20 cellular contexts compared by ENCODE assay signal in genomic region chr2:231397928-231398294, GRCh38. TPM values are rescaled to one million over a fixed set of nuclear protein-coding genes. Genes with fewer than 3 reads are reported as not detected.
DNase-seq lines count a peak whose midpoint lies in the region; ATAC-seq, FAIRE-seq and TF ChIP-seq lines count a peak whose summit lies in the region.
"Had no signal": no experiment of that assay in that cellular context is flagged by ENCODE, and none has a peak within 500 bp of the region (broad histone marks: within the 10 kb centered on the region; RNA-seq: fewer than 3 reads in every experiment).

No MANE protein-coding gene starts in this region.

- no peak for FAIRE-seq in K562 (lab: Jason Lieb, UNC)
- no peak for FAIRE-seq in urothelium cell line (lab: Jason Lieb, UNC)
- FAIRE-seq: GM19239 had no signal

- WGBS in K562 (ENCODE audit: insufficient coverage, low coverage, missing lambda C conversion rate), result 64% methylated on average over 10 of the region's 28 CpGs

- H3K79me2 ChIP-seq in K562 (ENCODE audit: control insufficient read depth, insufficient read depth, low read length), result no peaks in the 10 kb centered on the region
- H3K79me2 ChIP-seq in osteoblast (ENCODE audit: insufficient read depth, low read length), result no peaks in the 10 kb centered on the region

- no TSS peak for BruUV-seq in K562 (replicated peaks; lab: Mats Ljungman, UMichigan)

- CTCF ChIA-PET in K562 (lab: Yijun Ruan, JAX; ENCODE audit: low intra/inter-chr PET ratio), result no interaction called here

- H3K27me3 ChIP-seq in K562 (ENCODE audit: control insufficient read depth in 2 of 2, insufficient read depth in 2 of 2, low read length in 2 of 2), result peaks cover 0 to 14% of the 10 kb centered on the region in 2 experiments; a peak in 2 of 5 replicates
- H3K27me3 ChIP-seq in osteoblast (ENCODE audit: insufficient read depth, low read length), result peaks cover 31% of the 10 kb centered on the region

- in situ Hi-C loops in K562 (cut with MboI), result no loop called here

- H3K4me1 ChIP-seq in K562 (replicated peaks in 1 of 2; ENCODE audit: control insufficient read depth in 2 of 2, insufficient read depth in 2 of 2, low read length in 2 of 2) (peaks cover 4 to 16% of the 10 kb centered on the region in 2 experiments; a peak in 4 of 5 replicates), osteoblast (ENCODE audit: insufficient read depth, low read length) (peaks cover 4% of the 10 kb centered on the region)

- no peak for ATAC-seq in K562

- H3K9ac ChIP-seq in K562 (ENCODE audit: insufficient read depth in 1 of 2, low read depth in 2 of 2, low read length in 2 of 2), result no peak overlapping the region
- H3K9ac ChIP-seq: GM23248 had no signal

- H3K36me3 ChIP-seq in K562 (ENCODE audit: control insufficient read depth, insufficient read depth, low read length), result no peaks in the 10 kb centered on the region
- H3K36me3 ChIP-seq in osteoblast (ENCODE audit: insufficient read depth, low read length), result no peaks in the 10 kb centered on the region
- H3K36me3 ChIP-seq: SJSA1 had no signal

- no peak for TF ChIP-seq POLR2A in K562 (conservative IDR thresholded peaks at IDR 0.05)

- H4K20me1 ChIP-seq in K562 (replicated peaks; ENCODE audit: control insufficient read depth, insufficient read depth, low read length) (no peaks in the 10 kb centered on the region), osteoblast (ENCODE audit: insufficient read depth, low read length) (no peaks in the 10 kb centered on the region)

- H3K9me1 ChIP-seq in K562 (ENCODE audit: control insufficient read depth, insufficient read depth, low read length), result no peaks in the 10 kb centered on the region

- H2AFZ ChIP-seq in K562 (ENCODE audit: low read depth, low read length) (no peak overlapping the region), osteoblast (ENCODE audit: low read length) (no peak overlapping the region)
- H2AFZ ChIP-seq: GM23248 had no signal

- POLR2A ChIA-PET in K562 (lab: Yijun Ruan, JAX), result interaction anchor here (1.2 kb wide), 1 partner anchor 28 kb away, joined by 3 read pairs; no protein-coding TSS in a partner anchor

- no peak for TF ChIP-seq EP300 in K562 (IDR thresholded peaks at IDR 0.05; ENCODE audit: low read length)

- H3K27ac ChIP-seq in K562 (ENCODE audit: extremely low read depth, low read depth, low read length) (no peak overlapping the region), osteoblast (ENCODE audit: low read depth, low read length) (no peak overlapping the region)
- H3K27ac ChIP-seq: GM23248, RWPE1, SJSA1 had no signal

- TF ChIP-seq CTCF in K562 (IDR thresholded peaks at IDR 0.05 in 2 of 3, conservative IDR thresholded peaks at IDR 0.05 in 1 of 3; ENCODE audit: insufficient read depth in 2 of 3, low read depth in 1 of 3, low read length in 3 of 3) (no peak), osteoblast (IDR thresholded peaks at IDR 0.05; ENCODE audit: extremely low read depth, low read depth, low read length) (no peak)

- H3K9me3 ChIP-seq in K562 (replicated peaks; ENCODE audit: control insufficient read depth, insufficient read depth, low read depth, low read length) (no peaks in the 10 kb centered on the region), osteoblast (ENCODE audit: low read depth, low read length) (no peaks in the 10 kb centered on the region)
- H3K9me3 ChIP-seq: SJSA1 had no signal

- H3K4me2 ChIP-seq in K562 (ENCODE audit: insufficient read depth, low read length), result no peak overlapping the region
- no peak overlapping the region for H3K4me2 ChIP-seq in osteoblast (ENCODE audit: insufficient read depth, low read length)

- no peak for TF ChIP-seq RAD21 in K562 (CRISPR knock-in tag; conservative IDR thresholded peaks at IDR 0.05 in 1 of 2, IDR thresholded peaks at IDR 0.05 in 1 of 2)

- DNase-seq in HuH-7 (ENCODE audit: low spot score) (peak; percentile 1), K562 (ENCODE audit: extremely low read depth in 1 of 4, low spot score in 3 of 4) (no peak), islet precursor cell (peak; percentile 52), osteoblast (ENCODE audit: insufficient read length, low spot score, missing footprints) (peak; percentile 86), Ammon's horn (ENCODE audit: low spot score) (no peak), urothelium cell line (ENCODE audit: low spot score) (no peak), SIG-M5 (lab: John Stamatoyannopoulos, UW) (no peak)
- DNase-seq: ACHN, AML-193, GDM1, GM23248, NCI-H1417, NCI-H187, NCI-H2107, NCI-H524, NCI-H82, OCI-M1 had no signal

- H3K4me3 ChIP-seq in K562 (no peak overlapping the region), osteoblast (ENCODE audit: insufficient read depth, low read length) (no peak overlapping the region)
- H3K4me3 ChIP-seq: GM23248, SJSA1 had no signal

- intact Hi-C loops in K562 (cut with micrococcal nuclease), result no loop called here

TF ChIP-seq in K562, 482 proteins besides CTCF, POLR2A, EP300 and RAD21:
- TF ChIP-seq, protein P1, sequence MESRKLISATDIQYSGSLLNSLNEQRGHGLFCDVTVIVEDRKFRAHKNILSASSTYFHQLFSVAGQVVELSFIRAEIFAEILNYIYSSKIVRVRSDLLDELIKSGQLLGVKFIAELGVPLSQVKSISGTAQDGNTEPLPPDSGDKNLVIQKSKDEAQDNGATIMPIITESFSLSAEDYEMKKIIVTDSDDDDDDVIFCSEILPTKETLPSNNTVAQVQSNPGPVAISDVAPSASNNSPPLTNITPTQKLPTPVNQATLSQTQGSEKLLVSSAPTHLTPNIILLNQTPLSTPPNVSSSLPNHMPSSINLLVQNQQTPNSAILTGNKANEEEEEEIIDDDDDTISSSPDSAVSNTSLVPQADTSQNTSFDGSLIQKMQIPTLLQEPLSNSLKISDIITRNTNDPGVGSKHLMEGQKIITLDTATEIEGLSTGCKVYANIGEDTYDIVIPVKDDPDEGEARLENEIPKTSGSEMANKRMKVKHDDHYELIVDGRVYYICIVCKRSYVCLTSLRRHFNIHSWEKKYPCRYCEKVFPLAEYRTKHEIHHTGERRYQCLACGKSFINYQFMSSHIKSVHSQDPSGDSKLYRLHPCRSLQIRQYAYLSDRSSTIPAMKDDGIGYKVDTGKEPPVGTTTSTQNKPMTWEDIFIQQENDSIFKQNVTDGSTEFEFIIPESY (CRISPR knock-in tag; IDR thresholded peaks at IDR 0.05), result peak; percentile 91
- TF ChIP-seq MEF2A (IDR thresholded peaks at IDR 0.05; ENCODE audit: control insufficient read depth, low read depth, low read length), result no peak
- no peak for TF ChIP-seq FOS (IDR thresholded peaks at IDR 0.05; ENCODE audit: extremely low read depth, insufficient read length)

RNA-seq across cellular contexts. Expression of gene B3GNT7, which starts 2.4 kb away (rescaled TPM):
- not detected in 2 replicates for total RNA-seq in K562 (2011; cell fraction: chromatin; rRNA removed; ENCODE audit: low replicate concordance)
- not detected in 2 replicates for total RNA-seq in K562 (2011; cell fraction: nucleolus; rRNA removed)
- total RNA-seq in K562 (2011; cell fraction: nucleoplasm; rRNA removed), result not detected in 2 replicates
- total RNA-seq in K562 (2014; rRNA removed) (not detected in 2 replicates), K562 (2014; rRNA removed; fragmentation: Illumina TruSeq; extraction: Trizol) (not detected in 2 replicates), K562 (2015; rRNA removed; fragmentation: Illumina TruSeq; extraction: Trizol) (not detected in 2 replicates), K562 (2021) (0.20 and 0.69 TPM in 2 replicates), osteoblast (0.29 and 0.72 TPM in 2 replicates)
- polyA plus RNA-seq in K562 (2011; rRNA removed) (not detected in 2 replicates), K562 (2014; fragmentation: Illumina TruSeq; extraction: Trizol) (not detected in 2 replicates), K562 (2014; fragmentation: Nextera tagmentation; extraction: Ambion mirVana) (not detected), K562 (2014; rRNA removed) (not detected in 2 replicates)
- not detected in 2 replicates for polyA plus RNA-seq in K562 (2011; cell fraction: cytosol; rRNA removed)
- 0.09 TPM in 1 of 2 replicates, not detected in the other for polyA plus RNA-seq in K562 (2011; cell fraction: nucleus; rRNA removed)
- polyA plus RNA-seq in K562 (2012), result not detected in 2 replicates
- not detected in 2 replicates for polyA minus RNA-seq in K562 (2011; rRNA and poly(A)+ RNA removed)
- polyA minus RNA-seq in K562 (2011; cell fraction: cytosol; rRNA and poly(A)+ RNA removed), result not detected in 2 replicates
- polyA minus RNA-seq in K562 (2011; cell fraction: nucleus; rRNA and poly(A)+ RNA removed), result not detected in 2 replicates
- total RNA-seq: GM23248, SJSA1 had no signal
- polyA plus RNA-seq: GM23248 had no signal

Comparison
In these comparisons a context has a peak if more than half of its experiments do, and no peak if none do; other contexts are left out.
1. DNase-seq: peak in HuH-7 (single experiment), islet precursor cell (single experiment) and osteoblast (single experiment); none in K562 (0 of 4), Ammon's horn (single experiment), urothelium cell line (single experiment) and SIG-M5 (single experiment).